Comparison of ENCODE assay signal across 1 cellular context in the genomic region with DNA sequence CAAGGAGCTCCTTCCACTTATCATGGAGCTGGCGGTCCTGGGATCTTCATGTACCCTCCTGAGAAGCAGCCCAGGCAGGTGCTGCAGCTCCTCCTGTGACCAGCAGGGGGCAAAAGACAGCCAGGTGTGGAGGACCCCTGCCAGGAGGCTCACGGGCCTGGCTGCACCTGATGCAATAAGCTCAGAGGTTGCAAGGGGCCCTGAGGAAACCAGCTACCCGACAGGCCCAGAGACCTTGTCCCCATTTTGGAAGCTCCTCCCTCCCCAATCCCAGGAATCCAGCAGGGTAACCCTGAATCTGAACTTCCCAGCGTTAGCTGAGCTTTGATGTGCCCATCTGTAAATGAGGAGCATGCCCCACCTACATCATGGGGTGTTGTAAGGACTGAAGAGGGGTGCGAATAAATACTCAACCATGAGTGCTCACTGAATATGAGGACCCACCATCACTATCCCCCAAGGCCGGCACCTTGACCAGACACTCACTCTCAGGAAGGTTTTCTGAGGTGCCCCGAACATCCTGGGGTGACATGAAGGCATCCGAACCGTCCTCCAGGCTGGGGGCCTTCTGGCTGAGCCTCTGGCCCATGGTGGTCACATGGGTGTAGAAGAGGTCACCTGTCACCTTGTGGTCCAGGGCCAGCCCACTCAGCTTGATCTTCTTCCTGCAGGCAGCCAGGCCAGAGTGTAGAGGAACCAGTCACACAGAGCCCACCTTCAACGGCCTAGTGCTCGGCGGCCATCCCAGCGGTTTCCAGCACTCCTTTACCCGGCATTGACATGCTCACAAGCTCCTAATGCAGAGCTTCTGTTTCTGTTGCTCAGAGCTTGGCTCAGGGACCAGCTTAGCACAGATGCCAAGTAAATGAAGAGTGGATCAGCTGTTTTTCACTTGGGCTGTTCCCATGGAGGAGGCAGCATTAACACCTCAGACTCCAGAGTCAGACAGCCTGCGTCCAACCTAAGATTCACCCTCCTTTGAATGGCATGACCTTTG.
TF ChIP-seq lines count a peak whose summit lies in the region.

No MANE protein-coding gene starts in this region.

TF ChIP-seq in HepG2, 621 proteins besides CTCF, POLR2A, EP300 and RAD21 (continued from another document and continues in another):
- TF ChIP-seq, protein P1, sequence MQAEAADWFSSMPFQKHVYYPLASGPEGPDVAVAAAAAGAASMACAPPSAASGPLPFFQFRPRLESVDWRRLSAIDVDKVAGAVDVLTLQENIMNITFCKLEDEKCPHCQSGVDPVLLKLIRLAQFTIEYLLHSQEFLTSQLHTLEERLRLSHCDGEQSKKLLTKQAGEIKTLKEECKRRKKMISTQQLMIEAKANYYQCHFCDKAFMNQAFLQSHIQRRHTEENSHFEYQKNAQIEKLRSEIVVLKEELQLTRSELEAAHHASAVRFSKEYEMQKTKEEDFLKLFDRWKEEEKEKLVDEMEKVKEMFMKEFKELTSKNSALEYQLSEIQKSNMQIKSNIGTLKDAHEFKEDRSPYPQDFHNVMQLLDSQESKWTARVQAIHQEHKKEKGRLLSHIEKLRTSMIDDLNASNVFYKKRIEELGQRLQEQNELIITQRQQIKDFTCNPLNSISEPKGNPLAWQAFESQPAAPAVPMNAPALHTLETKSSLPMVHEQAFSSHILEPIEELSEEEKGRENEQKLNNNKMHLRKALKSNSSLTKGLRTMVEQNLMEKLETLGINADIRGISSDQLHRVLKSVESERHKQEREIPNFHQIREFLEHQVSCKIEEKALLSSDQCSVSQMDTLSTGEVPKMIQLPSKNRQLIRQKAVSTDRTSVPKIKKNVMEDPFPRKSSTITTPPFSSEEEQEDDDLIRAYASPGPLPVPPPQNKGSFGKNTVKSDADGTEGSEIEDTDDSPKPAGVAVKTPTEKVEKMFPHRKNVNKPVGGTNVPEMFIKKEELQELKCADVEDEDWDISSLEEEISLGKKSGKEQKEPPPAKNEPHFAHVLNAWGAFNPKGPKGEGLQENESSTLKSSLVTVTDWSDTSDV (CRISPR knock-in tag; IDR thresholded peaks at IDR 0.05) = no peak
- TF ChIP-seq KLF16 (CRISPR knock-in tag; IDR thresholded peaks at IDR 0.05) = peak in 1 of 2 experiments; percentile 65; a peak in 1 of 4 replicates
- no peak for TF ChIP-seq ZNF383 (CRISPR knock-in tag; IDR thresholded peaks at IDR 0.05; ENCODE audit: borderline replicate concordance)
- peak; percentile 46; the same call in 1 of the 2 replicates for TF ChIP-seq BCL6 (CRISPR knock-in tag; IDR thresholded peaks at IDR 0.05)
- no peak for TF ChIP-seq ZNF468 (CRISPR knock-in tag; IDR thresholded peaks at IDR 0.05)
- TF ChIP-seq PRMT3 (CRISPR knock-in tag; IDR thresholded peaks at IDR 0.05; ENCODE audit: borderline replicate concordance, low read depth) = no peak
- TF ChIP-seq, protein P2, sequence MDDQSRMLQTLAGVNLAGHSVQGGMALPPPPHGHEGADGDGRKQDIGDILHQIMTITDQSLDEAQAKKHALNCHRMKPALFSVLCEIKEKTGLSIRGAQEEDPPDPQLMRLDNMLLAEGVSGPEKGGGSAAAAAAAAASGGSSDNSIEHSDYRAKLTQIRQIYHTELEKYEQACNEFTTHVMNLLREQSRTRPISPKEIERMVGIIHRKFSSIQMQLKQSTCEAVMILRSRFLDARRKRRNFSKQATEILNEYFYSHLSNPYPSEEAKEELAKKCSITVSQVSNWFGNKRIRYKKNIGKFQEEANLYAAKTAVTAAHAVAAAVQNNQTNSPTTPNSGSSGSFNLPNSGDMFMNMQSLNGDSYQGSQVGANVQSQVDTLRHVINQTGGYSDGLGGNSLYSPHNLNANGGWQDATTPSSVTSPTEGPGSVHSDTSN (CRISPR knock-in tag; IDR thresholded peaks at IDR 0.05; ENCODE audit: borderline replicate concordance) = no peak
- no peak for TF ChIP-seq NPAS2 (CRISPR knock-in tag; IDR thresholded peaks at IDR 0.05; ENCODE audit: borderline replicate concordance)
- TF ChIP-seq ZNF20 (CRISPR knock-in tag; IDR thresholded peaks at IDR 0.05) = no peak
- TF ChIP-seq, protein P3, sequence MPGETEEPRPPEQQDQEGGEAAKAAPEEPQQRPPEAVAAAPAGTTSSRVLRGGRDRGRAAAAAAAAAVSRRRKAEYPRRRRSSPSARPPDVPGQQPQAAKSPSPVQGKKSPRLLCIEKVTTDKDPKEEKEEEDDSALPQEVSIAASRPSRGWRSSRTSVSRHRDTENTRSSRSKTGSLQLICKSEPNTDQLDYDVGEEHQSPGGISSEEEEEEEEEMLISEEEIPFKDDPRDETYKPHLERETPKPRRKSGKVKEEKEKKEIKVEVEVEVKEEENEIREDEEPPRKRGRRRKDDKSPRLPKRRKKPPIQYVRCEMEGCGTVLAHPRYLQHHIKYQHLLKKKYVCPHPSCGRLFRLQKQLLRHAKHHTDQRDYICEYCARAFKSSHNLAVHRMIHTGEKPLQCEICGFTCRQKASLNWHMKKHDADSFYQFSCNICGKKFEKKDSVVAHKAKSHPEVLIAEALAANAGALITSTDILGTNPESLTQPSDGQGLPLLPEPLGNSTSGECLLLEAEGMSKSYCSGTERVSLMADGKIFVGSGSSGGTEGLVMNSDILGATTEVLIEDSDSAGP (CRISPR knock-in tag; IDR thresholded peaks at IDR 0.05; ENCODE audit: borderline replicate concordance) = peak; percentile 73; the same call in 1 of the 2 replicates
- no peak for TF ChIP-seq ZNF720 (CRISPR knock-in tag; IDR thresholded peaks at IDR 0.05)
- no peak for TF ChIP-seq ZMYM2 (CRISPR knock-in tag; IDR thresholded peaks at IDR 0.05)
- TF ChIP-seq ZNF10 (CRISPR knock-in tag; IDR thresholded peaks at IDR 0.05; ENCODE audit: borderline replicate concordance, low read depth) = no peak
- no peak for TF ChIP-seq KMT2B (CRISPR knock-in tag; IDR thresholded peaks at IDR 0.05)
- no peak for TF ChIP-seq KMT2A (CRISPR knock-in tag; IDR thresholded peaks at IDR 0.05)
- no peak for TF ChIP-seq CBX1 (IDR thresholded peaks at IDR 0.05; ENCODE audit: low read depth)
- TF ChIP-seq NR1H2 (CRISPR knock-in tag; IDR thresholded peaks at IDR 0.05; ENCODE audit: borderline replicate concordance, low read depth) = no peak; the same call in 1 of the 2 replicates
- no peak for TF ChIP-seq ZNF766 (CRISPR knock-in tag; IDR thresholded peaks at IDR 0.05; ENCODE audit: borderline replicate concordance)
- TF ChIP-seq, protein P4, sequence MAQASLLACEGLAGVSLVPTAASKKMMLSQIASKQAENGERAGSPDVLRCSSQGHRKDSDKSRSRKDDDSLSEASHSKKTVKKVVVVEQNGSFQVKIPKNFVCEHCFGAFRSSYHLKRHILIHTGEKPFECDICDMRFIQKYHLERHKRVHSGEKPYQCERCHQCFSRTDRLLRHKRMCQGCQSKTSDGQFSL (CRISPR knock-in tag; IDR thresholded peaks at IDR 0.05) = no peak
- TF ChIP-seq HNF1B (CRISPR knock-in tag; IDR thresholded peaks at IDR 0.05) = peak; percentile 69; the same call in 1 of the 2 replicates
- TF ChIP-seq ZNF724P (CRISPR knock-in tag; IDR thresholded peaks at IDR 0.05; ENCODE audit: borderline replicate concordance) = 0 out of 2 replicates have a peak, but pooled peaks have one; percentile 21
- no peak for TF ChIP-seq WIZ (CRISPR knock-in tag; IDR thresholded peaks at IDR 0.05)
- TF ChIP-seq ZNF644 (CRISPR knock-in tag; IDR thresholded peaks at IDR 0.05; ENCODE audit: low read depth) = no peak
- TF ChIP-seq, protein P5, sequence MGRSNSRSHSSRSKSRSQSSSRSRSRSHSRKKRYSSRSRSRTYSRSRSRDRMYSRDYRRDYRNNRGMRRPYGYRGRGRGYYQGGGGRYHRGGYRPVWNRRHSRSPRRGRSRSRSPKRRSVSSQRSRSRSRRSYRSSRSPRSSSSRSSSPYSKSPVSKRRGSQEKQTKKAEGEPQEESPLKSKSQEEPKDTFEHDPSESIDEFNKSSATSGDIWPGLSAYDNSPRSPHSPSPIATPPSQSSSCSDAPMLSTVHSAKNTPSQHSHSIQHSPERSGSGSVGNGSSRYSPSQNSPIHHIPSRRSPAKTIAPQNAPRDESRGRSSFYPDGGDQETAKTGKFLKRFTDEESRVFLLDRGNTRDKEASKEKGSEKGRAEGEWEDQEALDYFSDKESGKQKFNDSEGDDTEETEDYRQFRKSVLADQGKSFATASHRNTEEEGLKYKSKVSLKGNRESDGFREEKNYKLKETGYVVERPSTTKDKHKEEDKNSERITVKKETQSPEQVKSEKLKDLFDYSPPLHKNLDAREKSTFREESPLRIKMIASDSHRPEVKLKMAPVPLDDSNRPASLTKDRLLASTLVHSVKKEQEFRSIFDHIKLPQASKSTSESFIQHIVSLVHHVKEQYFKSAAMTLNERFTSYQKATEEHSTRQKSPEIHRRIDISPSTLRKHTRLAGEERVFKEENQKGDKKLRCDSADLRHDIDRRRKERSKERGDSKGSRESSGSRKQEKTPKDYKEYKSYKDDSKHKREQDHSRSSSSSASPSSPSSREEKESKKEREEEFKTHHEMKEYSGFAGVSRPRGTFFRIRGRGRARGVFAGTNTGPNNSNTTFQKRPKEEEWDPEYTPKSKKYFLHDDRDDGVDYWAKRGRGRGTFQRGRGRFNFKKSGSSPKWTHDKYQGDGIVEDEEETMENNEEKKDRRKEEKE (IDR thresholded peaks at IDR 0.05) = no peak
- no peak for TF ChIP-seq ZNF816 (CRISPR knock-in tag; IDR thresholded peaks at IDR 0.05; ENCODE audit: borderline replicate concordance)
- TF ChIP-seq ZZZ3 (CRISPR knock-in tag; IDR thresholded peaks at IDR 0.05; ENCODE audit: borderline replicate concordance) = no peak
- no peak for TF ChIP-seq PHB2 (IDR thresholded peaks at IDR 0.05; ENCODE audit: partially characterized antibody)
- TF ChIP-seq NFE2 (CRISPR knock-in tag; IDR thresholded peaks at IDR 0.05) = no peak
- no peak; the same call in 1 of the 2 replicates for TF ChIP-seq KDM5B (CRISPR knock-in tag; IDR thresholded peaks at IDR 0.05; ENCODE audit: borderline replicate concordance)
- TF ChIP-seq KDM6A (CRISPR knock-in tag; IDR thresholded peaks at IDR 0.05; ENCODE audit: low read depth) = no peak
- TF ChIP-seq, protein P6, sequence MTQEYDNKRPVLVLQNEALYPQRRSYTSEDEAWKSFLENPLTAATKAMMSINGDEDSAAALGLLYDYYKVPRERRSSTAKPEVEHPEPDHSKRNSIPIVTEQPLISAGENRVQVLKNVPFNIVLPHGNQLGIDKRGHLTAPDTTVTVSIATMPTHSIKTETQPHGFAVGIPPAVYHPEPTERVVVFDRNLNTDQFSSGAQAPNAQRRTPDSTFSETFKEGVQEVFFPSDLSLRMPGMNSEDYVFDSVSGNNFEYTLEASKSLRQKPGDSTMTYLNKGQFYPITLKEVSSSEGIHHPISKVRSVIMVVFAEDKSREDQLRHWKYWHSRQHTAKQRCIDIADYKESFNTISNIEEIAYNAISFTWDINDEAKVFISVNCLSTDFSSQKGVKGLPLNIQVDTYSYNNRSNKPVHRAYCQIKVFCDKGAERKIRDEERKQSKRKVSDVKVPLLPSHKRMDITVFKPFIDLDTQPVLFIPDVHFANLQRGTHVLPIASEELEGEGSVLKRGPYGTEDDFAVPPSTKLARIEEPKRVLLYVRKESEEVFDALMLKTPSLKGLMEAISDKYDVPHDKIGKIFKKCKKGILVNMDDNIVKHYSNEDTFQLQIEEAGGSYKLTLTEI (CRISPR knock-in tag; conservative IDR thresholded peaks at IDR 0.05) = no peak
- no peak for TF ChIP-seq ZNF274 (CRISPR knock-in tag; IDR thresholded peaks at IDR 0.05)
- TF ChIP-seq, protein P7, sequence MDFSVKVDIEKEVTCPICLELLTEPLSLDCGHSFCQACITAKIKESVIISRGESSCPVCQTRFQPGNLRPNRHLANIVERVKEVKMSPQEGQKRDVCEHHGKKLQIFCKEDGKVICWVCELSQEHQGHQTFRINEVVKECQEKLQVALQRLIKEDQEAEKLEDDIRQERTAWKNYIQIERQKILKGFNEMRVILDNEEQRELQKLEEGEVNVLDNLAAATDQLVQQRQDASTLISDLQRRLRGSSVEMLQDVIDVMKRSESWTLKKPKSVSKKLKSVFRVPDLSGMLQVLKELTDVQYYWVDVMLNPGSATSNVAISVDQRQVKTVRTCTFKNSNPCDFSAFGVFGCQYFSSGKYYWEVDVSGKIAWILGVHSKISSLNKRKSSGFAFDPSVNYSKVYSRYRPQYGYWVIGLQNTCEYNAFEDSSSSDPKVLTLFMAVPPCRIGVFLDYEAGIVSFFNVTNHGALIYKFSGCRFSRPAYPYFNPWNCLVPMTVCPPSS (IDR thresholded peaks at IDR 0.05) = no peak
- no peak for TF ChIP-seq ZFP82 (CRISPR knock-in tag; IDR thresholded peaks at IDR 0.05; ENCODE audit: borderline replicate concordance)
- TF ChIP-seq ZNF296 (CRISPR knock-in tag; conservative IDR thresholded peaks at IDR 0.05) = no peak
- TF ChIP-seq NONO (IDR thresholded peaks at IDR 0.05) = no peak
- peak; percentile 47; the same call in 1 of the 2 replicates for TF ChIP-seq NONO (CRISPR knock-in tag; conservative IDR thresholded peaks at IDR 0.05)
- TF ChIP-seq GABPB1 (CRISPR knock-in tag; IDR thresholded peaks at IDR 0.05) = peak; percentile 54
- TF ChIP-seq E2F5 (CRISPR knock-in tag; conservative IDR thresholded peaks at IDR 0.05) = no peak
- TF ChIP-seq STAT6 (CRISPR knock-in tag; IDR thresholded peaks at IDR 0.05; ENCODE audit: borderline replicate concordance) = no peak
